ENCODE assay signal across 13 cellular contexts in genomic region chr11:124748481-124749338, GRCh38. TPM values are rescaled to one million over a fixed set of nuclear protein-coding genes. Genes with fewer than 3 reads are reported as not detected.
DNase-seq lines count a peak whose midpoint lies in the region; ATAC-seq and TF ChIP-seq lines count a peak whose summit lies in the region.
"Had no signal": no experiment of that assay in that cellular context is flagged by ENCODE, and none has a peak within 500 bp of the region (broad histone marks: within the 10 kb centered on the region; RNA-seq: fewer than 3 reads in every experiment).

No MANE protein-coding gene starts in this region.

- no peaks in the 10 kb centered on the region for H3K9me3 Mint-ChIP-seq in CD4-positive, CD25-positive, alpha-beta regulatory T cell
- H3K9me3 Mint-ChIP-seq in nephron (no peaks in the 10 kb centered on the region), nephron progenitor cell (peaks cover 5% of the 10 kb centered on the region)
- H3K9me3 Mint-ChIP-seq: natural killer cell had no signal

- TF ChIP-seq CTCF in colonic mucosa (IDR thresholded peaks at IDR 0.05) (no peak), nephron (IDR thresholded peaks at IDR 0.05; ENCODE audit: unreplicated experiment in 3 of 3) (no peak), nephron progenitor cell (IDR thresholded peaks at IDR 0.05) (no peak)

- H3K9me3 ChIP-seq in CD4-positive, CD25-positive, alpha-beta regulatory T cell (ENCODE audit: control insufficient read depth in 2 of 2, low read length in 2 of 2), result no peaks in the 10 kb centered on the region
- no peaks in the 10 kb centered on the region for H3K9me3 ChIP-seq in colonic mucosa
- H3K9me3 ChIP-seq: breast epithelium had no signal

- ATAC-seq in CD4-positive, CD25-positive, alpha-beta regulatory T cell (ENCODE audit: low read depth in 2 of 2), result no peak
- ATAC-seq in sciatic nerve, result no peak
- ATAC-seq: natural killer cell had no signal

- no peak overlapping the region for H3K27ac ChIP-seq in CD4-positive, CD25-positive, alpha-beta regulatory T cell (ENCODE audit: insufficient read depth, low read length, poor library complexity, severe bottlenecking)
- H3K27ac ChIP-seq in colonic mucosa, result peak overlapping the region; percentile 62
- H3K27ac ChIP-seq: SK-N-MC had no signal

- no peak for DNase-seq in CD4-positive, CD25-positive, alpha-beta regulatory T cell
- DNase-seq in HT-29 (ENCODE audit: low spot score) (peak; percentile 93), colonic mucosa (peak; percentile 59), NCI-H1092 (lab: John Stamatoyannopoulos, UW) (no peak), globus pallidus (ENCODE audit: low spot score) (no peak), nephron progenitor cell (no peak), sciatic nerve (ENCODE audit: low spot score) (no peak)
- DNase-seq: activated CD8-positive, alpha-beta memory T cell treated with anti-CD3 and anti-CD28 coated beads, Interleukin-2, amount 50 U/mL, for 4 hours; natural killer cell; stimulated activated CD4-positive, alpha-beta T cell treated with anti-CD3 and anti-CD28 coated beads, Interleukin-2, amount 100 ng/mL, for 48 hours had no signal

- peak overlapping the region in 1 of 2 donors; percentile 77 for H3K9ac ChIP-seq in colonic mucosa (ENCODE audit: low read depth in 2 of 2, low read length in 2 of 2)

- H3K4me1 ChIP-seq in CD4-positive, CD25-positive, alpha-beta regulatory T cell (ENCODE audit: control insufficient read depth, insufficient read depth, low read length, poor library complexity, severe bottlenecking), result peaks cover 7% of the 10 kb centered on the region
- H3K4me1 ChIP-seq in colonic mucosa, result peaks cover 4% of the 10 kb centered on the region
- H3K4me1 ChIP-seq: breast epithelium had no signal

- H3K4me3 Mint-ChIP-seq in CD4-positive, CD25-positive, alpha-beta regulatory T cell, result peak overlapping the region in 3 of 4 donors; percentile 40 to 96 (median 62)
- H3K4me3 Mint-ChIP-seq in nephron (peak overlapping the region in 2 of 3 experiments; percentile 42 to 56), nephron progenitor cell (no peak overlapping the region)
- H3K4me3 Mint-ChIP-seq: natural killer cell had no signal

- no peaks in the 10 kb centered on the region for H3K36me3 Mint-ChIP-seq in CD4-positive, CD25-positive, alpha-beta regulatory T cell
- H3K36me3 Mint-ChIP-seq in nephron (ENCODE audit: low read depth), result no peaks in the 10 kb centered on the region
- H3K36me3 Mint-ChIP-seq in nephron progenitor cell (ENCODE audit: low read depth), result no peaks in the 10 kb centered on the region
- H3K36me3 Mint-ChIP-seq: natural killer cell had no signal

- peak overlapping the region in 1 of 3 donors; percentile 5 for H3K27ac Mint-ChIP-seq in CD4-positive, CD25-positive, alpha-beta regulatory T cell
- H3K27ac Mint-ChIP-seq in nephron (no peak overlapping the region), nephron progenitor cell (no peak overlapping the region)
- H3K27ac Mint-ChIP-seq: natural killer cell had no signal

- H3K27me3 ChIP-seq in CD4-positive, CD25-positive, alpha-beta regulatory T cell (ENCODE audit: control insufficient read depth, insufficient read depth, low read length), result no peaks in the 10 kb centered on the region
- peaks cover 4% of the 10 kb centered on the region for H3K27me3 ChIP-seq in colonic mucosa

- intact Hi-C loops in colonic mucosa (cut with DNase I) (loop anchor here (5.0 kb wide), 1 partner anchor 76 kb away; the partner anchor contains the start of genes SIAE and SPA17), sciatic nerve (cut with DNase I) (loop anchor here (10.0 kb wide), 1 partner anchor 74 kb away; the partner anchor contains the start of genes SIAE and SPA17)

- H3K27me3 Mint-ChIP-seq in CD4-positive, CD25-positive, alpha-beta regulatory T cell, result peaks cover 14% of the 10 kb centered on the region
- H3K27me3 Mint-ChIP-seq in nephron (ENCODE audit: low read depth) (peaks cover 98% of the 10 kb centered on the region), nephron progenitor cell (ENCODE audit: low read depth, poor library complexity) (peaks cover 100% of the 10 kb centered on the region)

- H3K4me1 Mint-ChIP-seq in CD4-positive, CD25-positive, alpha-beta regulatory T cell, result peaks cover 0 to 24% (median 3%) of the 10 kb centered on the region in 4 donors
- H3K4me1 Mint-ChIP-seq in nephron (peaks cover 25% of the 10 kb centered on the region), nephron progenitor cell (peaks cover 30% of the 10 kb centered on the region)

- H3K4me3 ChIP-seq in CD4-positive, CD25-positive, alpha-beta regulatory T cell (ENCODE audit: low read depth, low read length), result no peak overlapping the region
- no peak overlapping the region for H3K4me3 ChIP-seq in colonic mucosa
- H3K4me3 ChIP-seq: breast epithelium, SK-N-MC had no signal

- no peaks in the 10 kb centered on the region for H3K36me3 ChIP-seq in CD4-positive, CD25-positive, alpha-beta regulatory T cell (ENCODE audit: control insufficient read depth, insufficient read depth, low read length)
- H3K36me3 ChIP-seq in colonic mucosa, result no peaks in the 10 kb centered on the region
- H3K36me3 ChIP-seq: breast epithelium had no signal

RNA-seq across cellular contexts. Expression of gene VSIG2, which starts 3.3 kb away (rescaled TPM):
- total RNA-seq in CD4-positive, CD25-positive, alpha-beta regulatory T cell, result 0.44 TPM
- polyA plus RNA-seq in CD4-positive, CD25-positive, alpha-beta regulatory T cell, result 1 to 10 TPM in 2 of 4 donors, under 1 TPM in 2; 0.71 to 3.9 (median 0.95) TPM
- 137 and 149 TPM in 2 replicates for total RNA-seq in HT-29 (2014; rRNA removed; shearing (Covaris generic))
- 100 to 1,000 TPM; 122 to 155 TPM for total RNA-seq in colonic mucosa
- total RNA-seq in sciatic nerve, result 2.0 TPM
- total RNA-seq: natural killer cell had no signal

RNA-seq across cellular contexts. Expression of gene NRGN, which starts 9.0 kb away (rescaled TPM):
- 58.8 TPM for total RNA-seq in CD4-positive, CD25-positive, alpha-beta regulatory T cell
- polyA plus RNA-seq in CD4-positive, CD25-positive, alpha-beta regulatory T cell, result under 1 TPM; 0.16 to 0.23 (median 0.22) TPM
- 9.9 and 12.4 TPM in 2 replicates for total RNA-seq in HT-29 (2014; rRNA removed; shearing (Covaris generic))
- 10 to 100 TPM in 1 of 2 donors, 1 to 10 TPM in 1; 3.1 to 11.1 TPM for total RNA-seq in colonic mucosa
- total RNA-seq in sciatic nerve, result 6.2 TPM

RNA-seq across cellular contexts. Expression of gene ESAM, which starts 13.4 kb away (rescaled TPM):
- 3.0 TPM for total RNA-seq in CD4-positive, CD25-positive, alpha-beta regulatory T cell
- 1 to 10 TPM in 2 of 4 donors, under 1 TPM in 1, not detected in 1; 0.55 to 3.1 (median 2.3) TPM for polyA plus RNA-seq in CD4-positive, CD25-positive, alpha-beta regulatory T cell
- total RNA-seq in HT-29 (2014; rRNA removed; shearing (Covaris generic)), result 31.1 and 38.2 TPM in 2 replicates
- total RNA-seq in colonic mucosa (10 to 100 TPM; 10.4 to 15.7 TPM), sciatic nerve (61.0 TPM)

RNA-seq across cellular contexts. Expression of gene MSANTD2, which starts 51.5 kb away (rescaled TPM):
- 10.0 TPM for total RNA-seq in CD4-positive, CD25-positive, alpha-beta regulatory T cell
- 1 to 10 TPM; 1.9 to 5.4 (median 4.2) TPM for polyA plus RNA-seq in CD4-positive, CD25-positive, alpha-beta regulatory T cell
- 24.2 and 27.5 TPM in 2 replicates for total RNA-seq in HT-29 (2014; rRNA removed; shearing (Covaris generic))
- 10 to 100 TPM in 1 of 2 donors, 1 to 10 TPM in 1; 7.0 to 12.7 TPM for total RNA-seq in colonic mucosa
- total RNA-seq in sciatic nerve, result 22.1 TPM

Comparison
In these comparisons a context has a peak if more than half of its experiments do, and no peak if none do; other contexts are left out.
1. DNase-seq: peak in HT-29 (single experiment) and colonic mucosa (single experiment); none in CD4-positive, CD25-positive, alpha-beta regulatory T cell (0 of 3), NCI-H1092 (single experiment), globus pallidus (single experiment), nephron progenitor cell (single experiment) and sciatic nerve (single experiment).
2. RNA of gene VSIG2, which starts 3.3 kb away (total RNA-seq): 122 to 155 TPM in colonic mucosa and 137 to 149 TPM in HT-29; 2.0 TPM in sciatic nerve (single experiment) and 0.44 TPM in CD4-positive, CD25-positive, alpha-beta regulatory T cell (single experiment); every median in the first group is over 10 times any median in the second.